ENCODE assay signal across 1 cellular context in the genomic region with DNA sequence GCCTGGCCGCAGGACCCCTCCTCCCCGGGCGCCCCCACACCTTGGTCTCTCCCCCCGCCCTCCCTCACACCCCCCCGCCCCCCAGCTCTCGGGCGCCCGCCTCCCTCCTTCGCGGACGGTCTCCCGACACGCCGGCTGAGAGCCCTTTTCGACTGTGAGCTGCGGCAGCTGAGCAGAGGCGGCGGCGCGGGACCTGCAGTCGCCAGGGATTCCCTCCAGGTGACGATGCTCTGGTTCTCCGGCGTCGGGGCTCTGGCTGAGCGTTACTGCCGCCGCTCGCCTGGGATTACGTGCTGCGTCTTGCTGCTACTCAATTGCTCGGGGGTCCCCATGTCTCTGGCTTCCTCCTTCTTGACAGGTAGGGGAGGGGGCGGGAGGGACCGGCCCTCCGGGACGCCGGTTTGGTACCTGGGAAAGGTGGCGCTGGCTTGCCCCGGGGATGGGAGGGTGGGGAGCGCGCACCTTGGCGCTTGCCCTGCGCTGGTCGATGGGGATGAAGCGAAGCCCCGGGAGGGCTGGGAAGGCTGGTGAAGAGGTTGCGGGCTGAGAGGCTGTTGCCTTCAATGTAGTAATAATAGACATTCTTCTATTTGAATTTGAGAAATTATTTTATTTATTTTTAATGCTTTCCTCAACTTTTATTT.
A peak's percentile ranks its signal among the peaks of the same experiment; 100 is the strongest.
TF ChIP-seq lines count a peak whose summit lies in the region.

Gene BMPER, plus strand, starts transcription at position 151 of the 644 bp plus-strand sequence. Its CDS starts 75 bp downstream, at position 226.

TF ChIP-seq in GM23338, 12 proteins besides CTCF, POLR2A, EP300 and RAD21 (continued from another document):
- no peak for TF ChIP-seq ZNF462 (CRISPR knock-in tag; IDR thresholded peaks at IDR 0.05)
- TF ChIP-seq CREB1 (CRISPR knock-in tag; IDR thresholded peaks at IDR 0.05; ENCODE audit: low read depth), result peak; percentile 29; the same call in 1 of the 2 replicates
- TF ChIP-seq, protein P1, sequence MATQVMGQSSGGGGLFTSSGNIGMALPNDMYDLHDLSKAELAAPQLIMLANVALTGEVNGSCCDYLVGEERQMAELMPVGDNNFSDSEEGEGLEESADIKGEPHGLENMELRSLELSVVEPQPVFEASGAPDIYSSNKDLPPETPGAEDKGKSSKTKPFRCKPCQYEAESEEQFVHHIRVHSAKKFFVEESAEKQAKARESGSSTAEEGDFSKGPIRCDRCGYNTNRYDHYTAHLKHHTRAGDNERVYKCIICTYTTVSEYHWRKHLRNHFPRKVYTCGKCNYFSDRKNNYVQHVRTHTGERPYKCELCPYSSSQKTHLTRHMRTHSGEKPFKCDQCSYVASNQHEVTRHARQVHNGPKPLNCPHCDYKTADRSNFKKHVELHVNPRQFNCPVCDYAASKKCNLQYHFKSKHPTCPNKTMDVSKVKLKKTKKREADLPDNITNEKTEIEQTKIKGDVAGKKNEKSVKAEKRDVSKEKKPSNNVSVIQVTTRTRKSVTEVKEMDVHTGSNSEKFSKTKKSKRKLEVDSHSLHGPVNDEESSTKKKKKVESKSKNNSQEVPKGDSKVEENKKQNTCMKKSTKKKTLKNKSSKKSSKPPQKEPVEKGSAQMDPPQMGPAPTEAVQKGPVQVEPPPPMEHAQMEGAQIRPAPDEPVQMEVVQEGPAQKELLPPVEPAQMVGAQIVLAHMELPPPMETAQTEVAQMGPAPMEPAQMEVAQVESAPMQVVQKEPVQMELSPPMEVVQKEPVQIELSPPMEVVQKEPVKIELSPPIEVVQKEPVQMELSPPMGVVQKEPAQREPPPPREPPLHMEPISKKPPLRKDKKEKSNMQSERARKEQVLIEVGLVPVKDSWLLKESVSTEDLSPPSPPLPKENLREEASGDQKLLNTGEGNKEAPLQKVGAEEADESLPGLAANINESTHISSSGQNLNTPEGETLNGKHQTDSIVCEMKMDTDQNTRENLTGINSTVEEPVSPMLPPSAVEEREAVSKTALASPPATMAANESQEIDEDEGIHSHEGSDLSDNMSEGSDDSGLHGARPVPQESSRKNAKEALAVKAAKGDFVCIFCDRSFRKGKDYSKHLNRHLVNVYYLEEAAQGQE (IDR thresholded peaks at IDR 0.05; ENCODE audit: unreplicated experiment), result no peak
